ENCODE assay signal across 13 cellular contexts in genomic region chr2:78999410-78999809, GRCh38. TPM values are rescaled to one million over a fixed set of nuclear protein-coding genes. Genes with fewer than 3 reads are reported as not detected.
DNase-seq lines count a peak whose midpoint lies in the region; ATAC-seq and TF ChIP-seq lines count a peak whose summit lies in the region.
"Had no signal": no experiment of that assay in that cellular context is flagged by ENCODE, and none has a peak within 500 bp of the region (broad histone marks: within the 10 kb centered on the region; RNA-seq: fewer than 3 reads in every experiment).

No MANE protein-coding gene starts in this region.

- H3K27ac ChIP-seq in transverse colon: no peak overlapping the region

- 20 to 73% methylated on average over 2 to 3 of the region's 3 CpGs for WGBS in transverse colon (ENCODE audit: low coverage in 1 of 2), 2 donors

- H3K36me3 ChIP-seq in transverse colon: no peaks in the 10 kb centered on the region

- TF ChIP-seq POLR2A in transverse colon (IDR thresholded peaks at IDR 0.05): no peak

- peaks cover 5% of the 10 kb centered on the region for H3K27me3 ChIP-seq in transverse colon

- peaks cover 6% of the 10 kb centered on the region in 2 donors for H3K27me3 Mint-ChIP-seq in T-cell

- H3K9me3 Mint-ChIP-seq in T-cell: peaks cover 2 to 24% (median 6%) of the 10 kb centered on the region in 3 donors

- H3K4me1 Mint-ChIP-seq in T-cell: no peaks in the 10 kb centered on the region
- H3K4me1 Mint-ChIP-seq: CD4-positive, alpha-beta memory T cell had no signal

- no peak for ATAC-seq in T-cell (replicated peaks in 1 of 4)
- no peak for ATAC-seq in HG03025 (IDR thresholded peaks at IDR 0.05; ENCODE audit: low FRiP score, unreplicated experiment)
- ATAC-seq: esophagus mucosa had no signal

- POLR2A ChIA-PET in T-cell (lab: Charles Lee): no interaction called here

- H3K27ac Mint-ChIP-seq in T-cell: no peak overlapping the region
- H3K27ac Mint-ChIP-seq: CD4-positive, alpha-beta memory T cell had no signal

- no peak for TF ChIP-seq EP300 in transverse colon (IDR thresholded peaks at IDR 0.05; ENCODE audit: low read depth)

- in situ Hi-C loops in transverse colon (cut with MboI; ENCODE audit: low pct_ligation_motif_present in 1 of 4, low pct_unique_long_range_greater_than_20kb in 1 of 4, low sequenced_read_pairs in 3 of 4): no loop called here

- peak; percentile 34 for DNase-seq in SKM-1 treated with dmso at 0.1 percent for 144 hours (lab: John Stamatoyannopoulos, UW; ENCODE audit: unreplicated experiment)
- DNase-seq in SKM-1 (lab: John Stamatoyannopoulos, UW; ENCODE audit: unreplicated experiment): no peak
- DNase-seq in NCI-H69 (lab: John Stamatoyannopoulos, UW): peak; percentile 1
- peak; percentile 2 for DNase-seq in epithelial cell of esophagus (ENCODE audit: low read depth)
- DNase-seq in transverse colon: no peak
- DNase-seq in T-cell: no peak
- DNase-seq in NCI-H187 (lab: John Stamatoyannopoulos, UW): no peak
- DNase-seq: CD4-positive, alpha-beta memory T cell; NCI-H187 treated with DMSO at 0.1 percent for 48 hours had no signal

- CTCF ChIA-PET in T-cell (lab: Charles Lee): no interaction called here

- H3K4me3 ChIP-seq in epithelial cell of esophagus (ENCODE audit: low read length) (no peak overlapping the region), transverse colon (no peak overlapping the region)

- H3K36me3 Mint-ChIP-seq in T-cell: no peaks in the 10 kb centered on the region
- H3K36me3 Mint-ChIP-seq: CD4-positive, alpha-beta memory T cell had no signal

- intact Hi-C loops in transverse colon (cut with DNase I; ENCODE audit: low total_unique reads): no loop called here

- peak; percentile 29 for TF ChIP-seq CTCF in epithelial cell of esophagus (IDR thresholded peaks at IDR 0.05; ENCODE audit: insufficient read depth, low read depth, low read length, missing control alignments)
- TF ChIP-seq CTCF in transverse colon (IDR thresholded peaks at IDR 0.05): peak in 4 of 5 experiments; percentile 14 to 35 (median 18)

- no peaks in the 10 kb centered on the region for H3K9me3 ChIP-seq in transverse colon

- no peaks in the 10 kb centered on the region for H3K4me1 ChIP-seq in transverse colon

- H3K4me3 Mint-ChIP-seq in T-cell: no peak overlapping the region
- H3K4me3 Mint-ChIP-seq: CD4-positive, alpha-beta memory T cell had no signal

RNA-seq across cellular contexts. Expression of gene REG3G, which starts 26.1 kb away (rescaled TPM):
- not detected for total RNA-seq in transverse colon
- under 1 TPM in 3 of 5 donors, not detected in 2; 0.32 to 0.72 (median 0.38) TPM for total RNA-seq in T-cell
- total RNA-seq: CD4-positive, alpha-beta memory T cell; esophagus mucosa; pulmonary artery endothelial cell; subcutaneous adipose tissue had no signal

Comparison
In these comparisons a context has a peak if more than half of its experiments do, and no peak if none do; other contexts are left out.
1. DNase-seq: peak in SKM-1 treated with dmso at 0.1 percent for 144 hours (single experiment), NCI-H69 (single experiment) and epithelial cell of esophagus (single experiment); none in SKM-1 (single experiment), transverse colon (single experiment), T-cell (0 of 34) and NCI-H187 (0 of 2).